Comparison of ENCODE assay signal across 16 cellular contexts in genomic region chr10:78584666-78585065, GRCh38.
"Had no signal": no experiment of that assay in that cellular context is flagged by ENCODE, and none has a peak within 500 bp of the region (broad histone marks: within the 10 kb centered on the region; RNA-seq: fewer than 3 reads in every experiment).

No MANE protein-coding gene starts in this region.

- H3K9me3 Mint-ChIP-seq: activated CD8-positive, alpha-beta T cell treated with anti-CD3 and anti-CD28 coated beads for 36 hours; activated naive CD4-positive, alpha-beta T cell treated with anti-CD3 and anti-CD28 coated beads, Interleukin-2, amount 10 ng/mL, durations not matched to agents 7 days and 5 days; activated T-helper 1 cell treated with anti-CD3 and anti-CD28 coated beads, Interleukin-12 subunit alpha, Interleukin-12 subunit beta, Interleukin-2, Interleukin-4 antibody, amounts not matched to agents 30 ng/mL and 10 ng/mL and 1 ng/mL, durations not matched to agents 14 hours and 24 hours and 36 hours had no signal

- H3K27me3 Mint-ChIP-seq: activated CD4-positive, alpha-beta T cell treated with anti-CD3 and anti-CD28 coated beads for 36 hours; activated CD8-positive, alpha-beta T cell treated with anti-CD3 and anti-CD28 coated beads for 36 hours; activated naive CD4-positive, alpha-beta T cell treated with anti-CD3 and anti-CD28 coated beads, Interleukin-2, amount 10 ng/mL, durations not matched to agents 7 days and 5 days had no signal

- H3K36me3 Mint-ChIP-seq: activated naive CD4-positive, alpha-beta T cell treated with anti-CD3 and anti-CD28 coated beads, Interleukin-2, amount 10 ng/mL, durations not matched to agents 7 days and 5 days had no signal

- H3K4me3 Mint-ChIP-seq: activated CD4-positive, alpha-beta T cell treated with anti-CD3 and anti-CD28 coated beads for 36 hours; activated CD8-positive, alpha-beta T cell treated with anti-CD3 and anti-CD28 coated beads for 36 hours; activated naive CD4-positive, alpha-beta T cell treated with anti-CD3 and anti-CD28 coated beads, Interleukin-2, amount 10 ng/mL, durations not matched to agents 7 days and 5 days; activated T-helper 1 cell treated with anti-CD3 and anti-CD28 coated beads, Interleukin-12 subunit alpha, Interleukin-12 subunit beta, Interleukin-2, Interleukin-4 antibody, amounts not matched to agents 30 ng/mL and 10 ng/mL and 1 ng/mL, durations not matched to agents 14 hours and 24 hours and 36 hours had no signal

- H2AFZ ChIP-seq: parathyroid adenoma had no signal

- DNase-seq: activated CD4-positive, alpha-beta T cell treated with anti-CD3 and anti-CD28 coated beads for 36 hours; activated CD8-positive, alpha-beta T cell treated with anti-CD3 and anti-CD28 coated beads for 36 hours; activated naive CD4-positive, alpha-beta T cell treated with anti-CD3 and anti-CD28 coated beads, Interleukin-2, amount 10 ng/mL, durations not matched to agents 7 days and 5 days; caudate nucleus; cortex of kidney; effector memory CD4-positive, alpha-beta T cell; left cardiac atrium; mesenchymal stem cell; right lobe of liver; SK-N-SH; stimulated activated CD4-positive, alpha-beta T cell treated with anti-CD3 and anti-CD28 coated beads, Interleukin-12 subunit alpha, Interleukin-12 subunit beta, amount 100 ng/mL, for 4 hours; stimulated activated naive CD8-positive, alpha-beta T cell treated with anti-CD3 and anti-CD28 coated beads, Interleukin-15, Interleukin-2, amounts not matched to agents 100 U/mL and 50 U/mL, for 24 hours; T-helper 1 cell; WERI-Rb-1 had no signal

- H3K27ac Mint-ChIP-seq: activated CD4-positive, alpha-beta T cell treated with anti-CD3 and anti-CD28 coated beads for 36 hours; activated CD8-positive, alpha-beta T cell treated with anti-CD3 and anti-CD28 coated beads for 36 hours; activated naive CD4-positive, alpha-beta T cell treated with anti-CD3 and anti-CD28 coated beads, Interleukin-2, amount 10 ng/mL, durations not matched to agents 7 days and 5 days; activated T-helper 1 cell treated with anti-CD3 and anti-CD28 coated beads, Interleukin-12 subunit alpha, Interleukin-12 subunit beta, Interleukin-2, Interleukin-4 antibody, amounts not matched to agents 30 ng/mL and 10 ng/mL and 1 ng/mL, durations not matched to agents 14 hours and 24 hours and 36 hours had no signal

- H3K4me3 ChIP-seq: right lobe of liver had no signal

- H3K27ac ChIP-seq: parathyroid adenoma, right lobe of liver, WERI-Rb-1 had no signal

- ATAC-seq: activated CD4-positive, alpha-beta T cell treated with anti-CD3 and anti-CD28 coated beads for 36 hours; activated CD8-positive, alpha-beta T cell treated with anti-CD3 and anti-CD28 coated beads for 36 hours; right lobe of liver; stimulated activated naive CD8-positive, alpha-beta T cell treated with anti-CD3 and anti-CD28 coated beads, Interleukin-15, Interleukin-2, amounts not matched to agents 100 U/mL and 50 U/mL, for 24 hours had no signal

- H3K79me2 ChIP-seq: parathyroid adenoma had no signal

- H3K9me3 ChIP-seq: right lobe of liver, SK-N-SH had no signal

- H3K4me2 ChIP-seq: SK-N-SH had no signal

- H3K4me1 ChIP-seq: parathyroid adenoma had no signal

- H3K36me3 ChIP-seq: right lobe of liver, WERI-Rb-1 had no signal

- H3K4me1 Mint-ChIP-seq: activated naive CD4-positive, alpha-beta T cell treated with anti-CD3 and anti-CD28 coated beads, Interleukin-2, amount 10 ng/mL, durations not matched to agents 7 days and 5 days had no signal

- H3K9ac ChIP-seq: parathyroid adenoma, SK-N-SH had no signal

- H3K27me3 ChIP-seq: right lobe of liver had no signal
